16 cellular contexts compared by ENCODE assay signal in the genomic region with DNA sequence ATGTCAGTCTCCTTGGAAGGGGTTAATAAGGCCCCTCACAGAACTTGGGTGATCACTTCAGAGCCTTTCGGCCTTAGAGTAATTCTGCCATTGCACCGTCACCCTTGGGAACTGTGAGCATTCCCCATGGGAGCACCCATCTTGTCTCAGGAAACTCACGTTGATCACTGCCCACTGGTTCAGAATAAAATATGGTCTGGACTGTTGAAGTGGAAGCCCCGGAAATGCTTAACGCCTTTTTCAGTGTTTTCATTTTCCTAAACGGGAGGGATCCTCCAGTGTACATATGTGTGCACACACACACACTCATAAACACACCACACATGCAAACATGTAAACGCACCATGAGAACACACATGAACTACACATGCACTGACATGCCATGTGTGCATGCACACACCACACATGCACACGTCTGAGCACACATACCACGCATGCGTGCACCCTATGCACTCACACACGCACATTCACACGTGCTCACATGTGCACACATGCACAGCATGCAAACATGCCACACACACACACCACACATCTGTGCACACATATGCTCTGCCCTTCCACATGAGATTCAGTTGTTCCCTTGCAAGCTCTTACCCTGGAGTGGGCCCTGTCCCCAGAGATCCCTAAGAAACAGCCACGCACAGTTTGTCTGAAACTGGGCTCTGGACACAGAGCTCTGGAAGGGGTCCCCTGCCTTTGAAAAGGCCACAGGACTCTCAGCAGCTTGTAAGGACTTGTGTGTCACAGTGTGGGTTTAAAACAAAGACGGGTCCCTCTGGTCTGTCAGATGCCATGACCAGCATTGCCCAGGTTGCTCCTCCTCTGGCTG. TPM values are rescaled to one million over a fixed set of nuclear protein-coding genes. Genes with fewer than 3 reads are reported as not detected.
DNase-seq lines count a peak whose midpoint lies in the region; ATAC-seq and TF ChIP-seq lines count a peak whose summit lies in the region.
"Had no signal": no experiment of that assay in that cellular context is flagged by ENCODE, and none has a peak within 500 bp of the region (broad histone marks: within the 10 kb centered on the region; RNA-seq: fewer than 3 reads in every experiment).

No MANE protein-coding gene starts in this region.

- H3K9me3 ChIP-seq in HCT116 (ENCODE audit: control insufficient read depth in 1 of 2, insufficient read depth in 1 of 2, low read depth in 1 of 2, low read length in 2 of 2), result no peaks in the 10 kb centered on the region
- H3K9me3 ChIP-seq in SK-N-SH, result no peaks in the 10 kb centered on the region
- H3K9me3 ChIP-seq: colonic mucosa, neutrophil, Peyer's patch had no signal

- intact Hi-C loops in HCT116 (cut with micrococcal nuclease), result no loop called here

- no peak for TF ChIP-seq RAD21 in HCT116 (IDR thresholded peaks at IDR 0.05; ENCODE audit: low read depth)
- TF ChIP-seq RAD21 in SK-N-SH (IDR thresholded peaks at IDR 0.05; ENCODE audit: low read length), result no peak

- H3K4me1 Mint-ChIP-seq in activated naive CD4-positive, alpha-beta T cell treated with anti-CD3 and anti-CD28 coated beads, Interleukin-2, amount 10 ng/mL, durations not matched to agents 7 days and 5 days, result peaks cover 8% of the 10 kb centered on the region
- peaks cover 18 to 21% of the 10 kb centered on the region in 2 donors for H3K4me1 Mint-ChIP-seq in stimulated activated naive B cell treated with anti-CD40 and anti-IgM and Interleukin-4, amounts not matched to agents 10 μg/mL and 1 μg/mL and 100 μg/mL, for 72 hours

- TF ChIP-seq CTCF in HCT116 (IDR thresholded peaks at IDR 0.05 in 2 of 3, conservative IDR thresholded peaks at IDR 0.05 in 1 of 3; ENCODE audit: borderline replicate concordance in 1 of 3, insufficient read depth in 1 of 3, low read depth in 2 of 3, low read length in 2 of 3) (no peak), NB4 (IDR thresholded peaks at IDR 0.05; ENCODE audit: low read depth, low read length) (no peak), SK-N-SH (IDR thresholded peaks at IDR 0.05) (no peak)

- H3K36me3 Mint-ChIP-seq in activated naive CD4-positive, alpha-beta T cell treated with anti-CD3 and anti-CD28 coated beads, Interleukin-2, amount 10 ng/mL, durations not matched to agents 7 days and 5 days, result no peaks in the 10 kb centered on the region
- H3K36me3 Mint-ChIP-seq in activated naive CD4-positive, alpha-beta T cell treated with anti-CD3 and anti-CD28 coated beads, Interleukin-2, amount 50 U/mL, for 72 hours, result no peaks in the 10 kb centered on the region
- no peaks in the 10 kb centered on the region for H3K36me3 Mint-ChIP-seq in stimulated activated naive B cell treated with anti-CD40 and anti-IgM and Interleukin-4, amounts not matched to agents 10 μg/mL and 1 μg/mL and 100 μg/mL, for 72 hours

- H3K36me3 ChIP-seq in HCT116 (ENCODE audit: control insufficient read depth in 1 of 2, insufficient read depth in 2 of 2, low read length in 2 of 2) (no peaks in the 10 kb centered on the region), SK-N-SH (replicated peaks in 1 of 2; ENCODE audit: control insufficient read depth in 1 of 2, insufficient read depth in 2 of 2, low read length in 1 of 2) (no peaks in the 10 kb centered on the region)
- H3K36me3 ChIP-seq: colonic mucosa, neutrophil, Peyer's patch had no signal

- no peak overlapping the region for H3K4me3 ChIP-seq in HCT116 (replicated peaks in 1 of 2; ENCODE audit: low read depth in 1 of 2, low read length in 2 of 2)
- H3K4me3 ChIP-seq in NB4 (ENCODE audit: low read depth, low read length), result no peak overlapping the region
- no peak overlapping the region for H3K4me3 ChIP-seq in SK-N-SH (ENCODE audit: low read depth in 2 of 2, low read length in 1 of 2)
- H3K4me3 ChIP-seq: colonic mucosa, Peyer's patch had no signal

- RAD21 ChIA-PET in HCT116 (lab: Charles Lee; ENCODE audit: low non-redundant PET in 1 of 2, low total read pairs in 2 of 2, uncharacterized antibody in 2 of 2, unreplicated experiment in 2 of 2), result no interaction called here

- POLR2A ChIA-PET in HCT116 (lab: Charles Lee) (no interaction called here), SK-N-SH (lab: Yijun Ruan, JAX) (no interaction called here)

- WGBS in SK-N-SH (ENCODE audit: low lambda C conversion rate), result 41% methylated on average over 13 of the region's 14 CpGs

- H3K9me2 ChIP-seq in HCT116 (ENCODE audit: insufficient read depth) (no peaks in the 10 kb centered on the region), SK-N-SH (no peaks in the 10 kb centered on the region)

- H3K4me3 Mint-ChIP-seq in activated naive CD4-positive, alpha-beta T cell treated with anti-CD3 and anti-CD28 coated beads, Interleukin-2, amount 10 ng/mL, durations not matched to agents 7 days and 5 days, result no peak overlapping the region
- peak overlapping the region in 1 of 2 donors; percentile 32 for H3K4me3 Mint-ChIP-seq in stimulated activated naive B cell treated with anti-CD40 and anti-IgM and Interleukin-4, amounts not matched to agents 10 μg/mL and 1 μg/mL and 100 μg/mL, for 72 hours

- H4K20me1 ChIP-seq in HCT116 (ENCODE audit: insufficient read depth), result no peaks in the 10 kb centered on the region
- no peaks in the 10 kb centered on the region for H4K20me1 ChIP-seq in SK-N-SH (ENCODE audit: insufficient read depth)

- TF ChIP-seq POLR2A in HCT116 (IDR thresholded peaks at IDR 0.05; ENCODE audit: borderline replicate concordance, extremely low read depth, insufficient read depth, insufficient read length) (no peak), NB4 (IDR thresholded peaks at IDR 0.05; ENCODE audit: extremely low read depth, insufficient read length) (no peak)

- DNase-seq in activated naive CD4-positive, alpha-beta T cell treated with anti-CD3 and anti-CD28 coated beads, Interleukin-2, amount 10 ng/mL, durations not matched to agents 7 days and 5 days, result no peak
- no peak for DNase-seq in activated naive CD4-positive, alpha-beta T cell treated with anti-CD3 and anti-CD28 coated beads, Interleukin-2, amount 50 U/mL, for 72 hours (ENCODE audit: low spot score in 2 of 2)
- DNase-seq in HCT116 (ENCODE audit: low read depth, low spot score), result no peak
- peak; percentile 48 for DNase-seq in NB4 (ENCODE audit: low read depth)
- no peak for DNase-seq in stimulated activated naive B cell treated with anti-CD40 and anti-IgM and Interleukin-4, amounts not matched to agents 10 μg/mL and 1 μg/mL and 100 μg/mL, for 72 hours
- no peak for DNase-seq in SK-N-SH
- DNase-seq in NCI-H2107 treated with DMSO at 0.1 percent for 48 hours (lab: John Stamatoyannopoulos, UW; ENCODE audit: unreplicated experiment), result no peak
- no peak for DNase-seq in AG08395 (ENCODE audit: low spot score)
- DNase-seq: ACHN; activated CD4-positive, CD25-positive, alpha-beta regulatory T cell; activated naive CD4-positive, alpha-beta T cell; colonic mucosa; NCI-H1930; substantia nigra had no signal

- H3F3A ChIP-seq in SK-N-SH (replicated peaks; ENCODE audit: insufficient read depth), result no peaks in the 10 kb centered on the region

- no peak overlapping the region for H2AFZ ChIP-seq in HCT116 (ENCODE audit: low read depth, low read length, poor library complexity, severe bottlenecking)
- no peak overlapping the region for H2AFZ ChIP-seq in SK-N-SH (ENCODE audit: low read depth)

- H3K9ac ChIP-seq in HCT116 (ENCODE audit: low read length) (no peak overlapping the region), SK-N-SH (no peak overlapping the region)

- ATAC-seq in activated naive CD4-positive, alpha-beta T cell treated with anti-CD3 and anti-CD28 coated beads, Interleukin-2, amount 50 U/mL, for 72 hours, result no peak
- ATAC-seq in HCT116, result peak; percentile 39
- peak; percentile 4 to 28 for ATAC-seq in stimulated activated naive B cell treated with anti-CD40 and anti-IgM and Interleukin-4, amounts not matched to agents 10 μg/mL and 1 μg/mL and 100 μg/mL, for 72 hours (replicated peaks)

- CTCF ChIA-PET in activated naive CD4-positive, alpha-beta T cell treated with anti-CD3 and anti-CD28 coated beads, Interleukin-2, amount 10 ng/mL, durations not matched to agents 7 days and 5 days (lab: Charles Lee), result no interaction called here
- CTCF ChIA-PET in HCT116 (lab: Charles Lee) (no interaction called here), SK-N-SH (lab: Yijun Ruan, JAX) (no interaction called here)

- BruUV-seq in HCT116 (replicated peaks; lab: Mats Ljungman, UMichigan), result no TSS peak

- TF ChIP-seq EP300 in SK-N-SH (IDR thresholded peaks at IDR 0.05; ENCODE audit: borderline replicate concordance in 1 of 2, low read depth in 1 of 2, low read length in 1 of 2), result no peak

- no peaks in the 10 kb centered on the region for H3K27me3 ChIP-seq in HCT116 (ENCODE audit: insufficient read depth, low read length)
- H3K27me3 ChIP-seq in SK-N-SH (ENCODE audit: insufficient read depth), result peaks cover 55% of the 10 kb centered on the region
- H3K27me3 ChIP-seq: colonic mucosa, Peyer's patch had no signal

- H3K4me1 ChIP-seq in HCT116 (ENCODE audit: control insufficient read depth in 1 of 2, insufficient read depth in 2 of 2, low read length in 2 of 2), result peaks cover 0 to 10% of the 10 kb centered on the region in 2 experiments; a peak in 2 of 4 replicates
- no peaks in the 10 kb centered on the region for H3K4me1 ChIP-seq in SK-N-SH (ENCODE audit: control insufficient read depth in 1 of 2, insufficient read depth in 2 of 2, low read depth in 1 of 2, low read length in 1 of 2)
- H3K4me1 ChIP-seq: colonic mucosa, Peyer's patch had no signal

- H3K9me3 Mint-ChIP-seq in activated naive CD4-positive, alpha-beta T cell treated with anti-CD3 and anti-CD28 coated beads, Interleukin-2, amount 10 ng/mL, durations not matched to agents 7 days and 5 days, result no peaks in the 10 kb centered on the region
- no peaks in the 10 kb centered on the region for H3K9me3 Mint-ChIP-seq in activated naive CD4-positive, alpha-beta T cell treated with anti-CD3 and anti-CD28 coated beads, Interleukin-2, amount 50 U/mL, for 72 hours
- H3K9me3 Mint-ChIP-seq in stimulated activated naive B cell treated with anti-CD40 and anti-IgM and Interleukin-4, amounts not matched to agents 10 μg/mL and 1 μg/mL and 100 μg/mL, for 72 hours, result no peaks in the 10 kb centered on the region

- H3K27ac ChIP-seq in HCT116 (ENCODE audit: low read depth, low read length) (no peak overlapping the region), SK-N-SH (ENCODE audit: low read depth in 2 of 2, low read length in 1 of 2) (no peak overlapping the region)
- H3K27ac ChIP-seq: colonic mucosa, neutrophil, Peyer's patch had no signal

- peak overlapping the region; percentile 26; the same call in 1 of the 2 replicates for H3K4me2 ChIP-seq in HCT116 (ENCODE audit: low read length)
- no peak overlapping the region for H3K4me2 ChIP-seq in SK-N-SH

- peak overlapping the region; percentile 52 for H3K27ac Mint-ChIP-seq in activated naive CD4-positive, alpha-beta T cell treated with anti-CD3 and anti-CD28 coated beads, Interleukin-2, amount 10 ng/mL, durations not matched to agents 7 days and 5 days
- no peak overlapping the region for H3K27ac Mint-ChIP-seq in activated naive CD4-positive, alpha-beta T cell treated with anti-CD3 and anti-CD28 coated beads, Interleukin-2, amount 50 U/mL, for 72 hours
- peak overlapping the region; percentile 70 for H3K27ac Mint-ChIP-seq in stimulated activated naive B cell treated with anti-CD40 and anti-IgM and Interleukin-4, amounts not matched to agents 10 μg/mL and 1 μg/mL and 100 μg/mL, for 72 hours

- H3K27me3 Mint-ChIP-seq in activated naive CD4-positive, alpha-beta T cell treated with anti-CD3 and anti-CD28 coated beads, Interleukin-2, amount 10 ng/mL, durations not matched to agents 7 days and 5 days, result peaks cover 47% of the 10 kb centered on the region
- peaks cover 34 to 39% of the 10 kb centered on the region in 2 donors for H3K27me3 Mint-ChIP-seq in stimulated activated naive B cell treated with anti-CD40 and anti-IgM and Interleukin-4, amounts not matched to agents 10 μg/mL and 1 μg/mL and 100 μg/mL, for 72 hours

- H3K79me2 ChIP-seq in HCT116 (ENCODE audit: insufficient read depth, low read length) (no peaks in the 10 kb centered on the region), SK-N-SH (ENCODE audit: insufficient read depth) (no peaks in the 10 kb centered on the region)

RNA-seq across cellular contexts. Expression of a gene that starts 17.0 kb away (rescaled TPM):
- 10 to 100 TPM; 60.4 to 69.6 TPM for total RNA-seq in activated naive CD4-positive, alpha-beta T cell treated with anti-CD3 and anti-CD28 coated beads, Interleukin-2, amount 50 U/mL, for 72 hours
- total RNA-seq in HCT116 (2021; ENCODE audit: unreplicated experiment), result 71.9 TPM
- 53.4 and 65.0 TPM in 2 replicates for polyA plus RNA-seq in HCT116 (2012)
- 75.5 and 78.4 TPM in 2 replicates for polyA plus RNA-seq in SK-N-SH (2012; rRNA removed)
- 69.3 and 72.9 TPM in 2 replicates for polyA plus RNA-seq in SK-N-SH (2012; cell fraction: cytosol; rRNA removed)
- polyA plus RNA-seq in SK-N-SH (2012; cell fraction: nucleus; rRNA removed), result 34.4 and 36.3 TPM in 2 replicates

RNA-seq across cellular contexts. Expression of a gene that starts 18.6 kb away (rescaled TPM):
- total RNA-seq in activated naive CD4-positive, alpha-beta T cell treated with anti-CD3 and anti-CD28 coated beads, Interleukin-2, amount 50 U/mL, for 72 hours, result 10 to 100 TPM; 32.3 to 32.6 TPM
- 43.8 TPM for total RNA-seq in HCT116 (2021; ENCODE audit: unreplicated experiment)
- polyA plus RNA-seq in HCT116 (2012), result 86.6 and 88.6 TPM in 2 replicates
- polyA plus RNA-seq in SK-N-SH (2012; rRNA removed), result 142 and 316 TPM in 2 replicates
- 231 and 263 TPM in 2 replicates for polyA plus RNA-seq in SK-N-SH (2012; cell fraction: cytosol; rRNA removed)
- polyA plus RNA-seq in SK-N-SH (2012; cell fraction: nucleus; rRNA removed), result 65.1 and 121 TPM in 2 replicates

Comparison
In these comparisons a context has a peak if more than half of its experiments do, and no peak if none do; other contexts are left out.
1. H3K27ac Mint-ChIP-seq: peak in activated naive CD4-positive, alpha-beta T cell treated with anti-CD3 and anti-CD28 coated beads, Interleukin-2, amount 10 ng/mL, durations not matched to agents 7 days and 5 days (single experiment) and stimulated activated naive B cell treated with anti-CD40 and anti-IgM and Interleukin-4, amounts not matched to agents 10 μg/mL and 1 μg/mL and 100 μg/mL, for 72 hours (single experiment); none in activated naive CD4-positive, alpha-beta T cell treated with anti-CD3 and anti-CD28 coated beads, Interleukin-2, amount 50 U/mL, for 72 hours (0 of 2).
2. ATAC-seq: peak in HCT116 (single experiment) and stimulated activated naive B cell treated with anti-CD40 and anti-IgM and Interleukin-4, amounts not matched to agents 10 μg/mL and 1 μg/mL and 100 μg/mL, for 72 hours (2 of 2); none in activated naive CD4-positive, alpha-beta T cell treated with anti-CD3 and anti-CD28 coated beads, Interleukin-2, amount 50 U/mL, for 72 hours (0 of 2).